In the genomic region with DNA sequence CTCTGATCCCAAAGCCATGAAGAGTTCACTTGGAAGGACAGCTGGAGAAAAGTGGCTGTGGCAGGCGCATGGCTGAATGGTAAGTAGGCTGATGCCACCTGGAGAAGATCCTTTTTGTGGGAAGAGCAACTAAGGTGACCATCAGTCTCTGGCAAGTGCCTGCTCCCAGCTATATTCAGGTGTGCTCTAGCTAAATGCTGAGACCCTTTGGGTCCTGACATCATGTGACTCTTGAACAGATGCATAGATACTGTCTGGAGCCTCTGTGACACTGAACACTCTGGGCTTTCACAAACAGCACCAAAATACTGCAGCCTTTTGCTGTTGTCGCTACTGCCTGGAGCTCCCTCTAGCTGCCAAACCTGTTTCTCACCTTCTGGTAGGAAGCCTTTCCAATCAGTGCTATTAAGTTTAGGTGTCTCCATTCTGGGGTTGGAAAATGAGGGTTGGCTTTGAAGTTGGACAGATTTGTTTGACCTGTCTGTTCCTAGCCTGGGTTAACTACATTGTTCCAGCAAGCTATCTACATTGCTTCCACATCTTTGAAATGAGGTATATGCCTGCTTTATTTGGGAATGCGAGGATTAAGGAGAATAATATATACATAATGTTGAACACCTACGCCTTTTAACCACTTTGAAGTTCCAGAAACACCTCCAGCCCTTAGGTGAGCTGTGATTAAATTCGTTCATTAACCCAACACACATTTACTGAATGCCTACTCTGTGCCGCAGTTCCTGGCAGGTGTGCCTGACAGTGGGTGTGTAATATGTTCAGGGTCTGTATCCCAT, we compare ENCODE assay signal across 8 cellular contexts.
A peak's percentile ranks its signal among the peaks of the same experiment; 100 is the strongest.
DNase-seq lines count a peak whose midpoint lies in the region; ATAC-seq and TF ChIP-seq lines count a peak whose summit lies in the region.

No MANE protein-coding gene starts in this region.

- H3K4me3 ChIP-seq in AG09309 (ENCODE audit: control insufficient read depth, low read depth, low read length) (no peak overlapping the region), GM12865 (ENCODE audit: low read depth, low read length) (no peak overlapping the region), WERI-Rb-1 (ENCODE audit: low read depth, low read length) (no peak overlapping the region)

- peaks cover 45% of the 10 kb centered on the region for H3K27me3 ChIP-seq in WERI-Rb-1 (ENCODE audit: insufficient read depth, low read depth, severe bottlenecking)

- peaks cover 3% of the 10 kb centered on the region for H3K9me3 ChIP-seq in WERI-Rb-1 (ENCODE audit: severe bottlenecking)

- no peak overlapping the region for H3K27ac ChIP-seq in WERI-Rb-1

- no peak for ATAC-seq in GM19324 (IDR thresholded peaks at IDR 0.05; ENCODE audit: low FRiP score, unreplicated experiment)

- DNase-seq in AG09309 (ENCODE audit: low read depth) (no peak), GM12865 (ENCODE audit: low read depth) (peak; percentile 71), NCI-H2081 treated with DMSO at 0.1 percent for 48 hours (lab: John Stamatoyannopoulos, UW) (peak; percentile 36), WERI-Rb-1 (peak; percentile 82), erythroblast (lab: John Stamatoyannopoulos, UW) (peak; percentile 46 to 52), putamen (ENCODE audit: low spot score) (peak; percentile 57), NCI-H1048 (lab: John Stamatoyannopoulos, UW) (no peak)

- peak; percentile 71 for TF ChIP-seq CTCF in AG09309 (IDR thresholded peaks at IDR 0.05; ENCODE audit: control insufficient read depth, insufficient read depth, low read depth, low read length, missing control alignments)
- TF ChIP-seq CTCF in GM12865 (IDR thresholded peaks at IDR 0.05; ENCODE audit: insufficient read depth, low read depth, low read length, missing control alignments) = peak; percentile 79
- peak; percentile 92 for TF ChIP-seq CTCF in WERI-Rb-1 (IDR thresholded peaks at IDR 0.05; ENCODE audit: low read depth, low read length)

- no peaks in the 10 kb centered on the region for H3K36me3 ChIP-seq in WERI-Rb-1

- TF ChIP-seq POLR2A in erythroblast (IDR thresholded peaks at IDR 0.05; ENCODE audit: low read length) = no peak

Comparison
In these comparisons a context has a peak if more than half of its experiments do, and no peak if none do; other contexts are left out.
1. DNase-seq: peak in GM12865 (single experiment), NCI-H2081 treated with DMSO at 0.1 percent for 48 hours (single experiment), WERI-Rb-1 (single experiment), erythroblast (2 of 2) and putamen (single experiment); none in AG09309 (single experiment) and NCI-H1048 (single experiment).
2. Peak in every context shown above with its lines, with median percentiles within 50 percentile points of each other: CTCF ChIP-seq.